28 cellular contexts compared by ENCODE assay signal in genomic region chr11:35136311-35136710, GRCh38.
"Had no signal": no experiment of that assay in that cellular context is flagged by ENCODE, and none has a peak within 500 bp of the region (broad histone marks: within the 10 kb centered on the region; RNA-seq: fewer than 3 reads in every experiment).

No MANE protein-coding gene starts in this region.

- H3K27me3 Mint-ChIP-seq: effector memory CD8-positive, alpha-beta T cell; stimulated activated naive CD8-positive, alpha-beta T cell treated with anti-CD3 and anti-CD28 coated beads, Interleukin-15, amount 100 ng/mL, for 72 hours had no signal

- FAIRE-seq: endometrium, frontal cortex had no signal

- DNase-seq: cortex of kidney; effector memory CD8-positive, alpha-beta T cell; erythroblast; esophagus squamous epithelium; hypothalamus; immature natural killer cell; islet precursor cell; kidney glomerular epithelial cell; left ventricle myocardium superior; lower lobe of right lung; midbrain; naive thymus-derived CD8-positive, alpha-beta T cell; nephron progenitor cell; nucleus accumbens; stimulated activated CD4-positive, alpha-beta T cell treated with anti-CD3 and anti-CD28 coated beads, Interleukin-12 subunit alpha, Interleukin-12 subunit beta, amount 100 ng/mL, for 4 hours; stimulated activated CD4-positive, alpha-beta T cell treated with anti-CD3 and anti-CD28 coated beads, Interleukin-1b, Interleukin-23, amount 100 ng/mL, for 48 hours; stimulated activated CD4-positive, alpha-beta T cell treated with anti-CD3 and anti-CD28 coated beads, Interleukin-4, amount 100 ng/mL, for 1 hour; stimulated activated CD8-positive, alpha-beta memory T cell treated with anti-CD3 and anti-CD28 coated beads, Interleukin-4, amount 100 ng/mL, for 48 hours; stimulated activated naive CD4-positive, alpha-beta T cell; stimulated activated naive CD8-positive, alpha-beta T cell treated with anti-CD3 and anti-CD28 coated beads, Interleukin-15, amount 100 ng/mL, for 72 hours; trophoblast cell had no signal

- H3K27ac ChIP-seq: esophagus squamous epithelium, lower lobe of right lung, prostate gland, right atrium auricular region, suprapubic skin had no signal

- H3K27ac Mint-ChIP-seq: effector memory CD8-positive, alpha-beta T cell; immature natural killer cell; nephron progenitor cell; stimulated activated naive CD8-positive, alpha-beta T cell treated with anti-CD3 and anti-CD28 coated beads, Interleukin-15, amount 100 ng/mL, for 72 hours had no signal

- H3K4me3 ChIP-seq: esophagus squamous epithelium, lower lobe of right lung, prostate gland, right atrium auricular region, smooth muscle cell, suprapubic skin had no signal

- H3K27me3 ChIP-seq: esophagus squamous epithelium, right atrium auricular region, suprapubic skin had no signal

- H3K9me3 Mint-ChIP-seq: effector memory CD8-positive, alpha-beta T cell; immature natural killer cell; nephron progenitor cell had no signal

- H3K4me2 ChIP-seq: smooth muscle cell had no signal

- H3K4me1 ChIP-seq: prostate gland had no signal

- H3K36me3 Mint-ChIP-seq: immature natural killer cell had no signal

- ATAC-seq: effector memory CD8-positive, alpha-beta T cell; left ventricle myocardium superior; lower lobe of right lung; naive thymus-derived CD8-positive, alpha-beta T cell; sciatic nerve; stimulated activated naive CD8-positive, alpha-beta T cell treated with anti-CD3 and anti-CD28 coated beads, Interleukin-15, amount 100 ng/mL, for 72 hours had no signal

- H3K9me3 ChIP-seq: esophagus squamous epithelium, lower lobe of right lung, prostate gland, right atrium auricular region, suprapubic skin had no signal

- H3K4me3 Mint-ChIP-seq: effector memory CD8-positive, alpha-beta T cell; immature natural killer cell; naive thymus-derived CD8-positive, alpha-beta T cell; nephron progenitor cell; stimulated activated naive CD8-positive, alpha-beta T cell treated with anti-CD3 and anti-CD28 coated beads, Interleukin-15, amount 100 ng/mL, for 72 hours had no signal

- H3K36me3 ChIP-seq: esophagus squamous epithelium, lower lobe of right lung, prostate gland, right atrium auricular region, suprapubic skin had no signal
